9 cellular contexts compared by ENCODE assay signal in the genomic region with DNA sequence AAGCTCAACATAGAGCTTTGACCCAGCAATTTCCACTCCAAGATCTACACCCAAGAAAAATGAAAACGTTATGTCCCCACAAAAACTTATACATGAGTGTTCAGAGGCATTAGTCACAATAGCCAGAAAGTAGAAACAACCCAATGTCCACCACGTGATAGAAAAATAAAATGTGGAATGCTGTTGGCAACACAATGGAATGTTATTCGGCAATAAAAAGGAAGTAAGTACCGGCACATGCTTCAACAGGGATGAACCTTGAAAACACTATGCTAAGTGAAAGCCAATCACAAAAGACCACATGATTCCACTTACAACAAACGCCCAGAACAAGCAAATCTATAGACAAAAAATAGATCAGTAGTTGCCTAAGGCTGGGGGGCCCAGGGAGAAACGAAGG. TPM values are rescaled to one million over a fixed set of nuclear protein-coding genes. Genes with fewer than 3 reads are reported as not detected.
DNase-seq lines count a peak whose midpoint lies in the region; ATAC-seq, FAIRE-seq and TF ChIP-seq lines count a peak whose summit lies in the region.
"Had no signal": no experiment of that assay in that cellular context is flagged by ENCODE, and none has a peak within 500 bp of the region (broad histone marks: within the 10 kb centered on the region; RNA-seq: fewer than 3 reads in every experiment).

No MANE protein-coding gene starts in this region.

- H2AFZ ChIP-seq in astrocyte (ENCODE audit: low read depth, low read length), result no peak overlapping the region

- H3K27ac ChIP-seq in astrocyte (ENCODE audit: low read depth, low read length), result peak overlapping the region; percentile 39

- peaks cover 16% of the 10 kb centered on the region for H3K4me1 Mint-ChIP-seq in astrocyte (ENCODE audit: low read depth, unreplicated experiment)

- no peaks in the 10 kb centered on the region for H3K36me3 ChIP-seq in astrocyte (ENCODE audit: insufficient read depth, low read length)

- H3K79me2 ChIP-seq in astrocyte (ENCODE audit: insufficient read depth, low read length), result peaks cover 100% of the 10 kb centered on the region

- H3K9me3 Mint-ChIP-seq in astrocyte (ENCODE audit: unreplicated experiment), result no peaks in the 10 kb centered on the region

- peak overlapping the region; percentile 70 for H3K4me2 ChIP-seq in astrocyte (ENCODE audit: low read length)

- H3K36me3 Mint-ChIP-seq in astrocyte (ENCODE audit: low read depth, unreplicated experiment), result no peaks in the 10 kb centered on the region

- peaks cover 11% of the 10 kb centered on the region for H3K4me1 ChIP-seq in astrocyte (ENCODE audit: insufficient read depth, low read length)

- no peaks in the 10 kb centered on the region for H3K27me3 ChIP-seq in astrocyte (ENCODE audit: insufficient read depth, low read length)

- H3K4me3 ChIP-seq in astrocyte (ENCODE audit: insufficient read depth, low read depth, low read length), result no peak overlapping the region

- H3K27ac Mint-ChIP-seq in astrocyte (ENCODE audit: unreplicated experiment), result peak overlapping the region; percentile 15

- peak; percentile 84 for FAIRE-seq in astrocyte (lab: Jason Lieb, UNC)

- peaks cover 97% of the 10 kb centered on the region for H4K20me1 ChIP-seq in astrocyte (ENCODE audit: insufficient read depth, low read length)

- no peaks in the 10 kb centered on the region for H3K9me3 ChIP-seq in astrocyte (ENCODE audit: insufficient read depth, low read depth, low read length)

- no peak overlapping the region for H3K9ac ChIP-seq in astrocyte (ENCODE audit: low read length)

- no peak for ATAC-seq in GM19452 (IDR thresholded peaks at IDR 0.05; ENCODE audit: unreplicated experiment)
- ATAC-seq in GM21723 (IDR thresholded peaks at IDR 0.05; ENCODE audit: unreplicated experiment), result no peak

- DNase-seq in AG08395 (ENCODE audit: low spot score), result peak; percentile 61
- peak; percentile 39 for DNase-seq in H4 (ENCODE audit: low spot score)
- peak; percentile 80 for DNase-seq in astrocyte (ENCODE audit: low read depth)
- DNase-seq in kidney glomerular epithelial cell (lab: John Stamatoyannopoulos, UW), result peak; percentile 65
- DNase-seq in NOMO-1 (lab: John Stamatoyannopoulos, UW; ENCODE audit: unreplicated experiment in 2 of 2), result no peak
- no peak for DNase-seq in NCI-H2029 (lab: John Stamatoyannopoulos, UW)
- DNase-seq: activated naive CD4-positive, alpha-beta T cell treated with anti-CD3 and anti-CD28 coated beads, Interleukin-2, amount 50 U/mL, for 16 hours had no signal

- H3K27me3 Mint-ChIP-seq in astrocyte (ENCODE audit: low read depth, unreplicated experiment), result no peaks in the 10 kb centered on the region

- no peak for TF ChIP-seq CTCF in astrocyte (IDR thresholded peaks at IDR 0.05; ENCODE audit: insufficient read depth, low read depth, low read length)

- no peak overlapping the region for H3K4me3 Mint-ChIP-seq in astrocyte (ENCODE audit: unreplicated experiment)

RNA-seq across cellular contexts. Expression of a gene that starts 6.0 kb away (rescaled TPM):
- 89.6 and 94.6 TPM in 2 replicates for total RNA-seq in H4 (2014; rRNA removed; shearing (Covaris generic))
- 99.3 and 102 TPM in 2 replicates for total RNA-seq in astrocyte

Comparison
In these comparisons a context has a peak if more than half of its experiments do, and no peak if none do; other contexts are left out.
1. DNase-seq: peak in AG08395 (single experiment), H4 (single experiment), astrocyte (single experiment) and kidney glomerular epithelial cell (single experiment); none in NOMO-1 (0 of 2) and NCI-H2029 (single experiment).